In the genomic region with DNA sequence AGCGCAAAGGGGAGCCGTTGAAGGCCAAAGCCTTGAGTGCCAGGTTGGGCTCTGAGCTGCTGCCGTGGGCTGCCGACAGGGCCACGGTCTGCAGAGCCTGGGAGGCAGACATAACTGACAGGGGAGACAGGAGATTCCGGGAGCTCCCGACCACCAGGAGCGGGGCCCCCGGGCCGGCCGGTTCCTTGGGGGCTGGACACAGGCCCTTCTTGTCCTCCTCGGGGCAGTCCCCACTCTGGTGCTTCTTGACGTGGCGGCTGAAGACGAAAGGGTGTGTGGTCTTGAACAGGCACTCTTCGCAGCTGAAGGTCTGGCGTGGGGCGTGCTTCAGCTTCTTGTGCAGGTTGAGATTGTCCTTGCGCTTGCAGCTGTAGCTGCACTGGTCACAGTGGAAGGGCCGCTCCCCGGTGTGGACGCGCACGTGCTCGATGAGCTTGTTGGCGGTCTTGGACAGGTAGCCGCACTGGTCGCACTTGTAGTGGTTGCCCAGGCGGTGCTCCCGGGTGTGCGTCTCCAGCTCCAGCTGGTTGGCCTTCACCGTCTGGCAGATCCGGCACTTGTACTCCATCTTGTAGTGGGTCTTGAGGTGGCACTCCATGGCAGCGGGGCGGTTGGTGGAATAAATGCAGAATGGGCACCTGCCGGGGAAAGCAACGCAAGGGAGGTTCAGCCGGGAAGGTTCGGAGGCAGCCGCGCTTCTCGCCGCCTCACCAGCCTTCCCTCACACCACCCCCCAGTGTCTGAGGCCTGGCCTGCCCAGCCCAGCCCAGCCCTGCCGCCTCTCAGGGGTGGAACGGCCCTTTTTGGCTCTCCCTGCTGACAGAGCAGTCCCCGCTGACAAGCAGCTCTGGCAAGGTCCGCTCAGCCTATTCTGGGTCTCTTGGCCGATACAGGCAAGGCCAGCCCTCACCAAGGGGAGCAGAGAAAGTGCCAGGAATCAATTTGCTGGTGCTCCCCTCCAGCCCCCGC, we compare ENCODE assay signal across 26 cellular contexts.
A peak's percentile ranks its signal among the peaks of the same experiment; 100 is the strongest.
DNase-seq lines count a peak whose midpoint lies in the region; ATAC-seq and TF ChIP-seq lines count a peak whose summit lies in the region.
"Had no signal": no experiment of that assay in that cellular context is flagged by ENCODE, and none has a peak within 500 bp of the region (broad histone marks: within the 10 kb centered on the region; RNA-seq: fewer than 3 reads in every experiment).

No MANE protein-coding gene starts in this region.

- ATAC-seq in stimulated activated effector memory CD8-positive, alpha-beta T cell treated with anti-CD3 and anti-CD28 coated beads, Interleukin-12 subunit alpha, Interleukin-12 subunit beta, amount 100 ng/mL, for 72 hours, result no peak
- ATAC-seq: gastroesophageal sphincter, GM12878 had no signal

- H3K4me1 ChIP-seq in left ventricle myocardium inferior (peaks cover 9% of the 10 kb centered on the region), spleen (no peaks in the 10 kb centered on the region), SJCRH30 (no peaks in the 10 kb centered on the region)
- H3K4me1 ChIP-seq: adrenal gland, breast epithelium, gastroesophageal sphincter, vagina had no signal

- H3K9me3 Mint-ChIP-seq in stimulated activated effector memory CD8-positive, alpha-beta T cell treated with anti-CD3 and anti-CD28 coated beads, Interleukin-12 subunit alpha, Interleukin-12 subunit beta, amount 100 ng/mL, for 72 hours, result no peaks in the 10 kb centered on the region

- peaks cover 25% of the 10 kb centered on the region for H3K4me1 Mint-ChIP-seq in stimulated activated effector memory CD8-positive, alpha-beta T cell treated with anti-CD3 and anti-CD28 coated beads, Interleukin-12 subunit alpha, Interleukin-12 subunit beta, amount 100 ng/mL, for 72 hours

- 97 to 98% (median 97%) methylated on average over 33 to 49 of the region's 49 CpGs for WGBS in spleen, 5 donors

- TF ChIP-seq POLR2A in spleen (IDR thresholded peaks at IDR 0.05), result no peak

- peaks cover 61% of the 10 kb centered on the region for H3K36me3 ChIP-seq in left ventricle myocardium inferior
- H3K36me3 ChIP-seq in spleen, result peaks cover 0 to 73% (median 51%) of the 10 kb centered on the region in 6 donors
- peaks cover 18% of the 10 kb centered on the region for H3K36me3 ChIP-seq in SJCRH30

- TF ChIP-seq CTCF in VCaP (conservative IDR thresholded peaks at IDR 0.05) (no peak), left ventricle myocardium inferior (IDR thresholded peaks at IDR 0.05; ENCODE audit: borderline replicate concordance) (no peak), spleen (IDR thresholded peaks at IDR 0.05 in 8 of 11, conservative IDR thresholded peaks at IDR 0.05 in 3 of 11) (no peak)

- H3K36me3 Mint-ChIP-seq in stimulated activated effector memory CD8-positive, alpha-beta T cell treated with anti-CD3 and anti-CD28 coated beads, Interleukin-12 subunit alpha, Interleukin-12 subunit beta, amount 100 ng/mL, for 72 hours, result peaks cover 72% of the 10 kb centered on the region

- H3K4me3 ChIP-seq in left ventricle myocardium inferior (peak overlapping the region; percentile 25), spleen (no peak overlapping the region), SJCRH30 (no peak overlapping the region)
- H3K4me3 ChIP-seq: adrenal gland, breast epithelium, gastroesophageal sphincter, GM12878, vagina had no signal

- no peaks in the 10 kb centered on the region for H3K27me3 ChIP-seq in left ventricle myocardium inferior (ENCODE audit: low read depth)
- H3K27me3 ChIP-seq in spleen (replicated peaks in 1 of 7), result no peaks in the 10 kb centered on the region
- no peaks in the 10 kb centered on the region for H3K27me3 ChIP-seq in SJCRH30
- H3K27me3 ChIP-seq: adrenal gland, breast epithelium, gastroesophageal sphincter, vagina had no signal

- H3K9me3 ChIP-seq in left ventricle myocardium inferior (replicated peaks), result no peaks in the 10 kb centered on the region
- H3K9me3 ChIP-seq in spleen, result no peaks in the 10 kb centered on the region
- H3K9me3 ChIP-seq in SJCRH30 (replicated peaks), result no peaks in the 10 kb centered on the region
- H3K9me3 ChIP-seq: adrenal gland, breast epithelium, gastroesophageal sphincter, vagina had no signal

- DNase-seq in cerebellum (ENCODE audit: low spot score), result peak; percentile 88
- DNase-seq in left ventricle myocardium inferior, result peak; percentile 66
- DNase-seq in spleen, result peak; percentile 76
- no peak for DNase-seq in SJCRH30
- DNase-seq in stimulated activated effector memory CD8-positive, alpha-beta T cell treated with anti-CD3 and anti-CD28 coated beads, Interleukin-12 subunit alpha, Interleukin-12 subunit beta, amount 100 ng/mL, for 72 hours (ENCODE audit: low spot score in 2 of 2), result no peak
- no peak for DNase-seq in NCI-H345 treated with DMSO at 0.1 percent for 48 hours (lab: John Stamatoyannopoulos, UW; ENCODE audit: unreplicated experiment)
- DNase-seq: activated CD4-positive, alpha-beta memory T cell treated with anti-CD3 and anti-CD28 coated beads, Interleukin-2, amount 10 ng/mL, durations not matched to agents 7 days and 5 days; activated CD4-positive, CD25-positive, alpha-beta regulatory T cell; activated effector memory CD4-positive, alpha-beta T cell treated with anti-CD3 and anti-CD28 coated beads, Interleukin-2, amount 50 U/mL, for 16 hours; adrenal gland; Calu3; cortex of kidney; HCEC 1CT; islet precursor cell; NCI-H1048; NCI-H187 treated with DMSO at 0.1 percent for 48 hours; NCI-H2227 treated with DMSO at 0.1 percent for 48 hours; NCI-H748 treated with DMSO at 0.1 percent for 48 hours; T-helper 9 cell had no signal

- intact Hi-C loops in left ventricle myocardium inferior (cut with micrococcal nuclease) (no loop called here), spleen (cut with DNase I; ENCODE audit: low total_unique reads) (no loop called here)

- H3K27ac ChIP-seq in VCaP (peak overlapping the region; percentile 38), left ventricle myocardium inferior (replicated peaks) (peak overlapping the region; percentile 74), spleen (no peak overlapping the region), SJCRH30 (no peak overlapping the region)
- H3K27ac ChIP-seq: adrenal gland, breast epithelium, gastroesophageal sphincter, vagina had no signal

- no peak overlapping the region for H3K27ac Mint-ChIP-seq in stimulated activated effector memory CD8-positive, alpha-beta T cell treated with anti-CD3 and anti-CD28 coated beads, Interleukin-12 subunit alpha, Interleukin-12 subunit beta, amount 100 ng/mL, for 72 hours
- H3K27ac Mint-ChIP-seq: activated CD4-positive, alpha-beta memory T cell treated with anti-CD3 and anti-CD28 coated beads, Interleukin-2, amount 10 ng/mL, durations not matched to agents 7 days and 5 days; progenitor cell of endocrine pancreas had no signal

- H3K4me3 Mint-ChIP-seq in stimulated activated effector memory CD8-positive, alpha-beta T cell treated with anti-CD3 and anti-CD28 coated beads, Interleukin-12 subunit alpha, Interleukin-12 subunit beta, amount 100 ng/mL, for 72 hours, result no peak overlapping the region
- H3K4me3 Mint-ChIP-seq: activated CD4-positive, alpha-beta memory T cell treated with anti-CD3 and anti-CD28 coated beads, Interleukin-2, amount 10 ng/mL, durations not matched to agents 7 days and 5 days; CD14-positive monocyte had no signal

Comparison
In these comparisons a context has a peak if more than half of its experiments do, and no peak if none do; other contexts are left out.
1. H3K27ac ChIP-seq: peak in VCaP (single experiment) and left ventricle myocardium inferior (single experiment); none in spleen (0 of 8) and SJCRH30 (single experiment).
2. DNase-seq: peak in cerebellum (single experiment), left ventricle myocardium inferior (single experiment) and spleen (single experiment); none in SJCRH30 (0 of 2), stimulated activated effector memory CD8-positive, alpha-beta T cell treated with anti-CD3 and anti-CD28 coated beads, Interleukin-12 subunit alpha, Interleukin-12 subunit beta, amount 100 ng/mL, for 72 hours (0 of 2) and NCI-H345 treated with DMSO at 0.1 percent for 48 hours (single experiment).